ENCODE assay signal across 8 cellular contexts in the genomic region with DNA sequence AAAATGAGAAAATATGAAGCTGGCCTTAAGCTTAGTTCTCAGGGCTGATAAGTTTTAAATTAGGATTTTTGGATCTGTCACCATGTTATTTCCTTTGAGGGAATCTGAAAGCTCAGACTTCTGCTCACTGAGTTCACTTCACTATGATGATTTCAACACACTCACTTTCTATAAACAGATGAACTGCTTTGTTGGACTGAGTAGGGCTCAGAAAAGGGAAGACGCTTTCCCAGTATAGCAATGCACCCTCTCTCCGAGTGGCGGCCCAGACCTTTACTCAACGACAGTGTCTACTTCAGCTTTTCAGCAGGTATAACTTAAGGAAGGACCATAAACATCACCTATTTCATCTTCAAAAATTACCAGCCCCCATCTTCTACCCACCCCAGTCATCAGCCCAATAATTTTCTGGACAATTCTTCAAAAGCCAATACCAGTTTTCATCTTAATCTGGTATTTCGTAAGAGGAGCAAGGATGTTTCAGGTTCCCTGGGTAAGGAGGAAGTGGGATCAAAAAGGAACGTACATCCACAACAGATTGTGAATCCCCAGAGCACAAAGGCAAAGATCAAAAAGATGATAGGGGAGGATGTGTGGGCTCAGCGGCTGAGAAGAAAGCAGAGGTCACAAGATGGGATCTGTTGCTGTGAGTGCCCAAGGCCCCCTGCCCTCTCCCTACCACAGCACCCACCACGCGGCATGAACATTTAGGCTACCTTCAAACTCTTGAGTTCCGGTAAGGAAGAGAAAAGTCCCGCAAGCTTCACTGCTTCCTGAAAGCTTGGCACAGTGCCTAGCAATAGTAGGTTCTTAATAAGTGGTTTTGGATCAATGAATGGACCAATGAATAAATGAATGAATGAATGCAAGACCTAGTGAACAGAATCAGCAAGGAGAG. TPM values are rescaled to one million over a fixed set of nuclear protein-coding genes. Genes with fewer than 3 reads are reported as not detected.
DNase-seq lines count a peak whose midpoint lies in the region; ATAC-seq, FAIRE-seq and TF ChIP-seq lines count a peak whose summit lies in the region.

No MANE protein-coding gene starts in this region.

- H3K9me3 ChIP-seq in gastroesophageal sphincter: no peaks in the 10 kb centered on the region

- peak overlapping the region; percentile 14 to 71 (median 68) for H3K27ac ChIP-seq in gastroesophageal sphincter

- TF ChIP-seq POLR2A in gastroesophageal sphincter (IDR thresholded peaks at IDR 0.05) (no peak), H54 (IDR thresholded peaks at IDR 0.05; ENCODE audit: low read depth, low read length) (no peak)

- peak in 1 of 4 experiments; percentile 14 for TF ChIP-seq CTCF in gastroesophageal sphincter (IDR thresholded peaks at IDR 0.05)

- H3K36me3 ChIP-seq in gastroesophageal sphincter: no peaks in the 10 kb centered on the region

- no peaks in the 10 kb centered on the region for H3K27me3 ChIP-seq in gastroesophageal sphincter

- H3K4me1 Mint-ChIP-seq in stimulated activated naive B cell treated with anti-CD40 and anti-IgM and Interleukin-4, amounts not matched to agents 10 μg/mL and 1 μg/mL and 100 μg/mL, for 72 hours: peaks cover 53 to 74% of the 10 kb centered on the region in 2 donors

- H3K36me3 Mint-ChIP-seq in stimulated activated naive B cell treated with anti-CD40 and anti-IgM and Interleukin-4, amounts not matched to agents 10 μg/mL and 1 μg/mL and 100 μg/mL, for 72 hours: no peaks in the 10 kb centered on the region

- no peak for FAIRE-seq in H54 (lab: Jason Lieb, UNC)

- peak overlapping the region; percentile 96 for H3K27ac Mint-ChIP-seq in stimulated activated naive B cell treated with anti-CD40 and anti-IgM and Interleukin-4, amounts not matched to agents 10 μg/mL and 1 μg/mL and 100 μg/mL, for 72 hours

- peak; percentile 59 for DNase-seq in T-helper 22 cell (ENCODE audit: low read depth)
- no peak for DNase-seq in stimulated activated naive B cell treated with anti-CD40 and anti-IgM and Interleukin-4, amounts not matched to agents 10 μg/mL and 1 μg/mL and 100 μg/mL, for 72 hours
- DNase-seq in H54 (ENCODE audit: insufficient read length, low spot score): no peak
- DNase-seq in NCI-H1436 treated with DMSO at 0.1 percent for 48 hours (lab: John Stamatoyannopoulos, UW): no peak
- no peak for DNase-seq in cerebellar cortex (ENCODE audit: low spot score)

- no peak for TF ChIP-seq EP300 in gastroesophageal sphincter (IDR thresholded peaks at IDR 0.05)

- H3K4me3 Mint-ChIP-seq in stimulated activated naive B cell treated with anti-CD40 and anti-IgM and Interleukin-4, amounts not matched to agents 10 μg/mL and 1 μg/mL and 100 μg/mL, for 72 hours: peak overlapping the region; percentile 78 to 81

- H3K4me3 ChIP-seq in gastroesophageal sphincter: no peak overlapping the region

- ATAC-seq in GM21367 (IDR thresholded peaks at IDR 0.05; ENCODE audit: unreplicated experiment): peak; percentile 26
- ATAC-seq in gastroesophageal sphincter: peak; percentile 86
- ATAC-seq in stimulated activated naive B cell treated with anti-CD40 and anti-IgM and Interleukin-4, amounts not matched to agents 10 μg/mL and 1 μg/mL and 100 μg/mL, for 72 hours (replicated peaks): peak; percentile 68 to 71
- ATAC-seq in GM19035 (IDR thresholded peaks at IDR 0.05; ENCODE audit: unreplicated experiment): no peak

- 52 to 70% methylated on average over 11 of the region's 11 CpGs for WGBS in gastroesophageal sphincter (ENCODE audit: low coverage in 1 of 2), 2 donors

- H3K9me3 Mint-ChIP-seq in stimulated activated naive B cell treated with anti-CD40 and anti-IgM and Interleukin-4, amounts not matched to agents 10 μg/mL and 1 μg/mL and 100 μg/mL, for 72 hours: no peaks in the 10 kb centered on the region

- H3K27me3 Mint-ChIP-seq in stimulated activated naive B cell treated with anti-CD40 and anti-IgM and Interleukin-4, amounts not matched to agents 10 μg/mL and 1 μg/mL and 100 μg/mL, for 72 hours: no peaks in the 10 kb centered on the region

- peaks cover 12 to 82% (median 21%) of the 10 kb centered on the region in 3 donors for H3K4me1 ChIP-seq in gastroesophageal sphincter

RNA-seq across cellular contexts. Expression of a gene that starts 41.9 kb away (rescaled TPM):
- total RNA-seq in gastroesophageal sphincter: 10 to 100 TPM; 17.6 to 34.3 (median 25.6) TPM
